Comparison of ENCODE assay signal across 8 cellular contexts in genomic region chr19:53468628-53469027, GRCh38. TPM values are rescaled to one million over a fixed set of nuclear protein-coding genes. Genes with fewer than 3 reads are reported as not detected.
A peak's percentile ranks its signal among the peaks of the same experiment; 100 is the strongest.
DNase-seq lines count a peak whose midpoint lies in the region; ATAC-seq and TF ChIP-seq lines count a peak whose summit lies in the region.
"Not testable (repeated sequence)": the region's sequence is repeated elsewhere in the genome, so short reads cannot be mapped to it uniquely, and the experiment has no call there.

No MANE protein-coding gene starts in this region.

- not testable (repeated sequence) for H3K27me3 Mint-ChIP-seq in T-helper 17 cell; effector memory CD8-positive, alpha-beta T cell; nephron progenitor cell (ENCODE audit: low read depth, poor library complexity)
- H3K27me3 Mint-ChIP-seq in activated naive CD4-positive, alpha-beta T cell treated with anti-CD3 and anti-CD28 coated beads for 36 hours (ENCODE audit: low read depth), result peaks cover 13% of the 10 kb centered on the region

- not testable (repeated sequence) for H3K27ac Mint-ChIP-seq in T-helper 17 cell; activated naive CD4-positive, alpha-beta T cell treated with anti-CD3 and anti-CD28 coated beads for 36 hours; nephron progenitor cell; stimulated activated effector memory CD8-positive, alpha-beta T cell treated with anti-CD3 and anti-CD28 coated beads, Interleukin-12 subunit alpha, Interleukin-12 subunit beta, amount 100 ng/mL, for 72 hours
- H3K27ac Mint-ChIP-seq in effector memory CD8-positive, alpha-beta T cell, result peak overlapping the region in 1 of 2 donors; percentile 84

- not testable (repeated sequence) for ATAC-seq in T-helper 17 cell; effector memory CD8-positive, alpha-beta T cell (replicated peaks); stimulated activated effector memory CD8-positive, alpha-beta T cell treated with anti-CD3 and anti-CD28 coated beads, Interleukin-12 subunit alpha, Interleukin-12 subunit beta, amount 100 ng/mL, for 72 hours

- H3K4me1 Mint-ChIP-seq in T-helper 17 cell; stimulated activated effector memory CD8-positive, alpha-beta T cell treated with anti-CD3 and anti-CD28 coated beads, Interleukin-12 subunit alpha, Interleukin-12 subunit beta, amount 100 ng/mL, for 72 hours: not testable (repeated sequence)
- peaks cover 20% of the 10 kb centered on the region for H3K4me1 Mint-ChIP-seq in activated naive CD4-positive, alpha-beta T cell treated with anti-CD3 and anti-CD28 coated beads for 36 hours (ENCODE audit: low read depth)
- H3K4me1 Mint-ChIP-seq in effector memory CD8-positive, alpha-beta T cell (ENCODE audit: low read depth in 2 of 2), result peaks cover 10 to 37% of the 10 kb centered on the region in 2 donors
- peaks cover 42% of the 10 kb centered on the region for H3K4me1 Mint-ChIP-seq in nephron progenitor cell

- H3K27me3 ChIP-seq in BLaER1; HUES6 (ENCODE audit: control insufficient read depth, insufficient read depth, low read length); iPS-18a (ENCODE audit: control insufficient read depth, insufficient read depth, low read length): not testable (repeated sequence)

- not testable (repeated sequence) for H3K4me1 ChIP-seq in BLaER1; HUES6 (ENCODE audit: control insufficient read depth, insufficient read depth, low read length)
- H3K4me1 ChIP-seq in iPS-18a (ENCODE audit: control insufficient read depth, low read depth, low read length), result peaks cover 10% of the 10 kb centered on the region

- H3K36me3 Mint-ChIP-seq in T-helper 17 cell (ENCODE audit: low read depth); effector memory CD8-positive, alpha-beta T cell (ENCODE audit: insufficient read depth); stimulated activated effector memory CD8-positive, alpha-beta T cell treated with anti-CD3 and anti-CD28 coated beads, Interleukin-12 subunit alpha, Interleukin-12 subunit beta, amount 100 ng/mL, for 72 hours: not testable (repeated sequence)
- peaks cover 39% of the 10 kb centered on the region for H3K36me3 Mint-ChIP-seq in activated naive CD4-positive, alpha-beta T cell treated with anti-CD3 and anti-CD28 coated beads for 36 hours (ENCODE audit: low read depth)
- peaks cover 42% of the 10 kb centered on the region for H3K36me3 Mint-ChIP-seq in nephron progenitor cell (ENCODE audit: low read depth)

- not testable (repeated sequence) for TF ChIP-seq CTCF in nephron progenitor cell (IDR thresholded peaks at IDR 0.05)

- peaks cover 22% of the 10 kb centered on the region for H3K9me3 Mint-ChIP-seq in activated naive CD4-positive, alpha-beta T cell treated with anti-CD3 and anti-CD28 coated beads for 36 hours
- peaks cover 2 to 12% of the 10 kb centered on the region in 2 donors for H3K9me3 Mint-ChIP-seq in effector memory CD8-positive, alpha-beta T cell
- peaks cover 36% of the 10 kb centered on the region for H3K9me3 Mint-ChIP-seq in nephron progenitor cell
- peaks cover 11% of the 10 kb centered on the region for H3K9me3 Mint-ChIP-seq in stimulated activated effector memory CD8-positive, alpha-beta T cell treated with anti-CD3 and anti-CD28 coated beads, Interleukin-12 subunit alpha, Interleukin-12 subunit beta, amount 100 ng/mL, for 72 hours

- not testable (repeated sequence) for H3K27ac ChIP-seq in BLaER1; HUES6 (ENCODE audit: low read depth, low read length); iPS-18a (ENCODE audit: low read length)

- intact Hi-C loops in activated naive CD4-positive, alpha-beta T cell treated with anti-CD3 and anti-CD28 coated beads for 36 hours (cut with micrococcal nuclease), result loop anchor here (5.0 kb wide), 1 partner anchor 71 kb away; the partner anchor contains the start of gene ZNF765

- H3K36me3 ChIP-seq in BLaER1 (peaks cover 33% of the 10 kb centered on the region), HUES6 (ENCODE audit: control insufficient read depth, insufficient read depth, low read length) (peaks cover 19% of the 10 kb centered on the region)
- H3K36me3 ChIP-seq in iPS-18a (ENCODE audit: control insufficient read depth, low read depth, low read length), result not testable (repeated sequence)

- H3K9me3 ChIP-seq in BLaER1, result peaks cover 45% of the 10 kb centered on the region
- not testable (repeated sequence) for H3K9me3 ChIP-seq in HUES6 (ENCODE audit: control insufficient read depth, insufficient read depth, low read depth, low read length); T-helper 17 cell (ENCODE audit: control insufficient read depth, low read length, poor library complexity, severe bottlenecking); iPS-18a (ENCODE audit: control insufficient read depth, low read depth, low read length)

- H3K9ac ChIP-seq in BLaER1 (peak overlapping the region; percentile 92), HUES6 (ENCODE audit: low read length) (peak overlapping the region; percentile 92)
- not testable (repeated sequence) for H3K9ac ChIP-seq in iPS-18a (ENCODE audit: low read length)

- not testable (repeated sequence) for H4K20me1 ChIP-seq in BLaER1

- peak overlapping the region; percentile 91 for H3K4me2 ChIP-seq in BLaER1

- peak overlapping the region; percentile 88 for H3K4me3 Mint-ChIP-seq in T-helper 17 cell
- H3K4me3 Mint-ChIP-seq in activated naive CD4-positive, alpha-beta T cell treated with anti-CD3 and anti-CD28 coated beads for 36 hours, result peak overlapping the region; percentile 88
- peak overlapping the region; percentile 84 to 89 for H3K4me3 Mint-ChIP-seq in effector memory CD8-positive, alpha-beta T cell
- peak overlapping the region; percentile 98 for H3K4me3 Mint-ChIP-seq in nephron progenitor cell
- H3K4me3 Mint-ChIP-seq in stimulated activated effector memory CD8-positive, alpha-beta T cell treated with anti-CD3 and anti-CD28 coated beads, Interleukin-12 subunit alpha, Interleukin-12 subunit beta, amount 100 ng/mL, for 72 hours, result peak overlapping the region; percentile 78

- not testable (repeated sequence) for DNase-seq in T-helper 17 cell; activated naive CD4-positive, alpha-beta T cell treated with anti-CD3 and anti-CD28 coated beads for 36 hours; effector memory CD8-positive, alpha-beta T cell; nephron progenitor cell; stimulated activated effector memory CD8-positive, alpha-beta T cell treated with anti-CD3 and anti-CD28 coated beads, Interleukin-12 subunit alpha, Interleukin-12 subunit beta, amount 100 ng/mL, for 72 hours (ENCODE audit: low spot score in 2 of 2)

- H3K4me3 ChIP-seq in BLaER1 (peak overlapping the region; percentile 85), HUES6 (ENCODE audit: low read depth, low read length) (peak overlapping the region; percentile 97), iPS-18a (ENCODE audit: low read length) (peak overlapping the region; percentile 93)

- CTCF ChIA-PET in activated naive CD4-positive, alpha-beta T cell treated with anti-CD3 and anti-CD28 coated beads for 36 hours (lab: Charles Lee), result not testable (repeated sequence)

RNA-seq across cellular contexts. Expression of gene ZNF813, which starts 1.1 kb away (rescaled TPM):
- total RNA-seq in T-helper 17 cell, result 1 to 10 TPM; 1.3 to 3.6 TPM
- 1 to 10 TPM; 4.5 to 5.6 TPM for total RNA-seq in activated naive CD4-positive, alpha-beta T cell treated with anti-CD3 and anti-CD28 coated beads for 36 hours

RNA-seq across cellular contexts. Expression of gene ZNF761, which starts 36.8 kb away (rescaled TPM):
- 1 to 10 TPM; 5.7 to 7.8 TPM for total RNA-seq in T-helper 17 cell
- total RNA-seq in activated naive CD4-positive, alpha-beta T cell treated with anti-CD3 and anti-CD28 coated beads for 36 hours, result 10 to 100 TPM in 1 of 2 experiments, 1 to 10 TPM in 1; 8.7 to 10.0 TPM
